In genomic region chr15:78167227-78167888, GRCh38 we compare ENCODE assay signal across 10 cellular contexts. TPM values are rescaled to one million over a fixed set of nuclear protein-coding genes. Genes with fewer than 3 reads are reported as not detected.
DNase-seq lines count a peak whose midpoint lies in the region; ATAC-seq and TF ChIP-seq lines count a peak whose summit lies in the region.
"Had no signal": no experiment of that assay in that cellular context is flagged by ENCODE, and none has a peak within 500 bp of the region (broad histone marks: within the 10 kb centered on the region; RNA-seq: fewer than 3 reads in every experiment).

No MANE protein-coding gene starts in this region.

- H3K9me3 ChIP-seq in colonic mucosa (no peaks in the 10 kb centered on the region), aorta (ENCODE audit: control insufficient read depth, low read length) (peaks cover 2% of the 10 kb centered on the region)
- H3K9me3 ChIP-seq: SJCRH30 had no signal

- H3K27ac ChIP-seq in colonic mucosa, result no peak overlapping the region
- no peak overlapping the region for H3K27ac ChIP-seq in aorta (ENCODE audit: low read depth in 1 of 2, low read length in 2 of 2)
- H3K27ac ChIP-seq: SJCRH30 had no signal

- no peak overlapping the region for H3K27ac Mint-ChIP-seq in chondrocyte (ENCODE audit: unreplicated experiment)

- H3K36me3 Mint-ChIP-seq in chondrocyte (ENCODE audit: low read depth), result peaks cover 44% of the 10 kb centered on the region

- intact Hi-C loops in colonic mucosa (cut with DNase I), result no loop called here
- intact Hi-C loops in aorta (cut with DNase I), result no loop called here

- no peaks in the 10 kb centered on the region for H3K4me1 Mint-ChIP-seq in chondrocyte (ENCODE audit: low read depth)

- H3K27me3 ChIP-seq in colonic mucosa (no peaks in the 10 kb centered on the region), aorta (ENCODE audit: control insufficient read depth in 1 of 2, insufficient read depth in 2 of 2, low read length in 1 of 2) (no peaks in the 10 kb centered on the region)
- H3K27me3 ChIP-seq: SJCRH30 had no signal

- no peaks in the 10 kb centered on the region for H3K9me3 Mint-ChIP-seq in chondrocyte (ENCODE audit: low read depth)

- peak; percentile 15 for DNase-seq in colonic mucosa
- no peak for DNase-seq in chondrocyte (ENCODE audit: low spot score)
- no peak for DNase-seq in NCI-H345 (lab: John Stamatoyannopoulos, UW)
- DNase-seq in aorta, result no peak
- DNase-seq in C1 segment of cervical spinal cord (lab: John Stamatoyannopoulos, UW), result no peak
- DNase-seq: mesendoderm, SJCRH30 had no signal

- ATAC-seq in GM18505 (IDR thresholded peaks at IDR 0.05; ENCODE audit: unreplicated experiment), result peak; percentile 70
- ATAC-seq in GM21360 (IDR thresholded peaks at IDR 0.05; ENCODE audit: unreplicated experiment), result peak; percentile 57
- ATAC-seq in HG03196 (IDR thresholded peaks at IDR 0.05; ENCODE audit: unreplicated experiment), result peak; percentile 58
- ATAC-seq in aorta (ENCODE audit: low FRiP score), result no peak

- H3K4me3 ChIP-seq in colonic mucosa, result no peak overlapping the region
- H3K4me3 ChIP-seq in aorta (ENCODE audit: low read length in 2 of 2), result no peak overlapping the region
- H3K4me3 ChIP-seq: SJCRH30 had no signal

- H3K9ac ChIP-seq in colonic mucosa (ENCODE audit: low read depth in 2 of 2, low read length in 2 of 2), result no peak overlapping the region

- WGBS in aorta, 2 donors, result 94% methylated on average over 10 of the region's 10 CpGs

- H3K4me3 Mint-ChIP-seq in chondrocyte (ENCODE audit: unreplicated experiment), result no peak overlapping the region

- no peaks in the 10 kb centered on the region for H3K27me3 Mint-ChIP-seq in chondrocyte (ENCODE audit: low read depth)

- TF ChIP-seq POLR2A in GM18505 (IDR thresholded peaks at IDR 0.05; ENCODE audit: borderline replicate concordance, extremely low read depth, insufficient read depth, insufficient read length), result no peak

- TF ChIP-seq CTCF in colonic mucosa (IDR thresholded peaks at IDR 0.05), result no peak
- TF ChIP-seq CTCF in chondrocyte (IDR thresholded peaks at IDR 0.05), result no peak

- H3K36me3 ChIP-seq in colonic mucosa, result no peaks in the 10 kb centered on the region
- H3K36me3 ChIP-seq in aorta (ENCODE audit: control insufficient read depth in 1 of 2, insufficient read depth in 2 of 2, low read length in 1 of 2), result peaks cover 7 to 19% of the 10 kb centered on the region in 2 donors

- H3K4me1 ChIP-seq in colonic mucosa (no peaks in the 10 kb centered on the region), aorta (ENCODE audit: control insufficient read depth in 1 of 2, insufficient read depth in 2 of 2, low read length in 2 of 2) (no peaks in the 10 kb centered on the region)
- H3K4me1 ChIP-seq: SJCRH30 had no signal

RNA-seq across cellular contexts. Expression of gene IDH3A, which starts 18.2 kb away (rescaled TPM):
- 100 to 1,000 TPM; 203 to 264 TPM for total RNA-seq in colonic mucosa
- 42.6 to 50.7 TPM (median 48.7 TPM) in 3 replicates for total RNA-seq in chondrocyte
- total RNA-seq in aorta, result 10 to 100 TPM; 60.7 to 68.3 TPM
- polyA plus RNA-seq in aorta, result 10 to 100 TPM; 36.7 to 99.3 TPM

RNA-seq across cellular contexts. Expression of gene CIB2, which starts 36.1 kb away (rescaled TPM):
- total RNA-seq in colonic mucosa (10 to 100 TPM in 1 of 2 donors, 1 to 10 TPM in 1; 6.8 to 14.6 TPM), chondrocyte (5.7 to 8.8 TPM (median 8.0 TPM) in 3 replicates), aorta (1 to 10 TPM; 6.3 to 6.9 TPM)
- 1 to 10 TPM; 8.4 to 9.1 TPM for polyA plus RNA-seq in aorta
